8 cellular contexts compared by ENCODE assay signal in genomic region chr1:209672705-209673630, GRCh38. TPM values are rescaled to one million over a fixed set of nuclear protein-coding genes. Genes with fewer than 3 reads are reported as not detected.
DNase-seq lines count a peak whose midpoint lies in the region; ATAC-seq, FAIRE-seq and TF ChIP-seq lines count a peak whose summit lies in the region.

No MANE protein-coding gene starts in this region.

- in situ Hi-C loops in HepG2 (cut with HindIII; ENCODE audit: extremely low pct_ligation_motif_present, low pct_unique_long_range_greater_than_20kb): no loop called here

- peaks cover 31% of the 10 kb centered on the region for H3K4me1 ChIP-seq in HepG2 (ENCODE audit: insufficient read depth, low read length)
- peaks cover 10 to 17% of the 10 kb centered on the region in 2 donors for H3K4me1 ChIP-seq in small intestine (ENCODE audit: control insufficient read depth in 2 of 2, insufficient read depth in 1 of 2, low read depth in 1 of 2, low read length in 1 of 2)

- H3K27me3 ChIP-seq in HepG2 (ENCODE audit: control insufficient read depth in 1 of 2, insufficient read depth in 2 of 2, low read length in 2 of 2) (peaks cover 9 to 41% of the 10 kb centered on the region in 2 experiments; a peak in 3 of 5 replicates), small intestine (ENCODE audit: control insufficient read depth in 2 of 2, insufficient read depth in 2 of 2, low read length in 2 of 2) (no peaks in the 10 kb centered on the region)

- no peak overlapping the region for H3K27ac ChIP-seq in HepG2 (ENCODE audit: extremely low read length, insufficient read depth, low read length)
- peak overlapping the region in 1 of 2 donors; percentile 51 for H3K27ac ChIP-seq in small intestine (ENCODE audit: low read depth in 1 of 2, low read length in 1 of 2)

- FAIRE-seq in HepG2 (lab: Jason Lieb, UNC): no peak
- FAIRE-seq in small intestine (lab: Jason Lieb, UNC): no peak

- TF ChIP-seq POLR2A in HepG2 (IDR thresholded peaks at IDR 0.05; ENCODE audit: insufficient read depth in 1 of 2, low read depth in 2 of 2, low read length in 2 of 2): no peak

- H3K27ac Mint-ChIP-seq in activated naive CD4-positive, alpha-beta T cell treated with anti-CD3 and anti-CD28 coated beads for 36 hours: peak overlapping the region; percentile 92

- peak; percentile 80 for DNase-seq in activated naive CD4-positive, alpha-beta T cell treated with anti-CD3 and anti-CD28 coated beads for 36 hours
- DNase-seq in activated naive CD4-positive, alpha-beta T cell (lab: John Stamatoyannopoulos, UW): no peak
- DNase-seq in RPMI8226 (peak; percentile 83), HepG2 (ENCODE audit: low spot score) (no peak), retina (no peak), NCI-H2107 treated with DMSO at 0.1 percent for 48 hours (lab: John Stamatoyannopoulos, UW; ENCODE audit: unreplicated experiment) (no peak), small intestine (no peak)

- no peaks in the 10 kb centered on the region for H3K79me2 ChIP-seq in HepG2 (ENCODE audit: insufficient read depth, low read length)

- CTCF ChIA-PET in activated naive CD4-positive, alpha-beta T cell treated with anti-CD3 and anti-CD28 coated beads for 36 hours (lab: Charles Lee): interaction anchor here (0.6 to 3.1 kb wide), 12 partner anchors 9 to 104 kb away, joined by 3 to 10 read pairs (median 3); no protein-coding TSS in a partner anchor
- CTCF ChIA-PET in HepG2 (lab: Yijun Ruan, JAX; ENCODE audit: low intra/inter-chr PET ratio, low total read pairs): no interaction called here

- WGBS in HepG2 (ENCODE audit: low lambda C conversion rate): 46% methylated on average over 5 of the region's 5 CpGs
- 37 to 47% (median 40%) methylated on average over 5 of the region's 5 CpGs for WGBS in small intestine, 3 donors

- H3K4me2 ChIP-seq in HepG2 (ENCODE audit: low read depth, low read length): no peak overlapping the region

- H3K4me3 ChIP-seq in HepG2 (replicated peaks in 1 of 3; ENCODE audit: insufficient read depth in 1 of 3, low read depth in 2 of 3, low read length in 3 of 3): no peak overlapping the region
- no peak overlapping the region for H3K4me3 ChIP-seq in small intestine (ENCODE audit: low read depth in 1 of 2, low read length in 2 of 2)

- intact Hi-C loops in activated naive CD4-positive, alpha-beta T cell treated with anti-CD3 and anti-CD28 coated beads for 36 hours (cut with micrococcal nuclease): loop anchor here (1.0 to 5.0 kb wide), 10 partner anchors 13 to 791 kb away; no protein-coding TSS in a partner anchor
- intact Hi-C loops in HepG2 (cut with micrococcal nuclease; ENCODE audit: unreplicated experiment): no loop called here

- no TSS peak for BruUV-seq in HepG2 (replicated peaks; lab: Mats Ljungman, UMichigan)

- no peak overlapping the region for H2AFZ ChIP-seq in HepG2 (ENCODE audit: low read length)

- TF ChIP-seq EP300 in HepG2 (IDR thresholded peaks at IDR 0.05; ENCODE audit: low read depth in 2 of 2, low read length in 2 of 2): no peak
- no peak for TF ChIP-seq EP300 in HepG2 (CRISPR knock-in tag; IDR thresholded peaks at IDR 0.05; ENCODE audit: borderline replicate concordance)

- peak; percentile 91 for ATAC-seq in HG02798 (IDR thresholded peaks at IDR 0.05; ENCODE audit: poor library complexity, unreplicated experiment)
- ATAC-seq in HepG2: no peak

- H3K36me3 ChIP-seq in HepG2 (replicated peaks in 1 of 2; ENCODE audit: control insufficient read depth in 1 of 2, insufficient read depth in 2 of 2, low read length in 2 of 2) (no peaks in the 10 kb centered on the region), small intestine (ENCODE audit: control insufficient read depth in 2 of 2, insufficient read depth in 2 of 2, low read length in 2 of 2) (no peaks in the 10 kb centered on the region)

- H3K9me3 ChIP-seq in HepG2 (ENCODE audit: low read length): no peaks in the 10 kb centered on the region
- no peaks in the 10 kb centered on the region for H3K9me3 ChIP-seq in small intestine (ENCODE audit: control insufficient read depth, low read depth)

- H3K9ac ChIP-seq in HepG2 (ENCODE audit: insufficient read depth, low read depth, low read length): no peak overlapping the region

- H3K4me1 Mint-ChIP-seq in activated naive CD4-positive, alpha-beta T cell treated with anti-CD3 and anti-CD28 coated beads for 36 hours (ENCODE audit: low read depth): peaks cover 52% of the 10 kb centered on the region

- peak overlapping the region; percentile 87 for H3K4me3 Mint-ChIP-seq in activated naive CD4-positive, alpha-beta T cell treated with anti-CD3 and anti-CD28 coated beads for 36 hours

- no peaks in the 10 kb centered on the region for H3K9me3 Mint-ChIP-seq in activated naive CD4-positive, alpha-beta T cell treated with anti-CD3 and anti-CD28 coated beads for 36 hours

- POLR2A ChIA-PET in HepG2 (lab: Yijun Ruan, JAX): no interaction called here

- H3K36me3 Mint-ChIP-seq in activated naive CD4-positive, alpha-beta T cell treated with anti-CD3 and anti-CD28 coated beads for 36 hours (ENCODE audit: low read depth): peaks cover 42% of the 10 kb centered on the region

- H3K27me3 Mint-ChIP-seq in activated naive CD4-positive, alpha-beta T cell treated with anti-CD3 and anti-CD28 coated beads for 36 hours (ENCODE audit: low read depth): peaks cover 18% of the 10 kb centered on the region

- no peak for TF ChIP-seq RAD21 in HepG2 (CRISPR knock-in tag; IDR thresholded peaks at IDR 0.05)

- no peaks in the 10 kb centered on the region for H4K20me1 ChIP-seq in HepG2 (ENCODE audit: insufficient read depth, low read length)

- TF ChIP-seq CTCF in HepG2 (CRISPR knock-in tag; IDR thresholded peaks at IDR 0.05): no peak

RNA-seq across cellular contexts. Expression of gene G0S2, which starts 2.2 kb away (rescaled TPM):
- total RNA-seq in activated naive CD4-positive, alpha-beta T cell treated with anti-CD3 and anti-CD28 coated beads for 36 hours: 100 to 1,000 TPM; 138 to 139 TPM
- total RNA-seq in HepG2 (2016; rRNA removed; fragmentation: Illumina TruSeq; extraction: Trizol): not detected in 2 replicates
- total RNA-seq in HepG2 (2016; cell fraction: cytosol; rRNA removed; fragmentation: Illumina TruSeq; extraction: Trizol; ENCODE audit: low read depth): not detected in 2 replicates
- not detected in 2 replicates for total RNA-seq in HepG2 (2016; cell fraction: insoluble cytoplasmic fraction; rRNA removed; fragmentation: Illumina TruSeq; extraction: Trizol)
- total RNA-seq in HepG2 (2016; cell fraction: membrane; rRNA removed; fragmentation: Illumina TruSeq; extraction: Trizol): not detected in 2 replicates
- not detected in 2 replicates for total RNA-seq in HepG2 (2016; cell fraction: nucleus; rRNA removed; fragmentation: Illumina TruSeq; extraction: Trizol)
- polyA plus RNA-seq in HepG2 (2011; rRNA removed) (not detected in 2 replicates), small intestine (100 to 1,000 TPM in 1 of 3 donors, 10 to 100 TPM in 1, 1 to 10 TPM in 1; 6.9 to 141 (median 11.1) TPM)
- 0.08 and 0.28 TPM in 2 replicates for polyA plus RNA-seq in HepG2 (2011; cell fraction: cytosol; rRNA removed)
- not detected in 2 replicates for polyA plus RNA-seq in HepG2 (2011; cell fraction: nucleus; rRNA removed)
- 0.23 TPM in 1 of 2 replicates, not detected in the other for polyA plus RNA-seq in HepG2 (2012)
- polyA plus RNA-seq in HepG2 (2016; cell fraction: cytosol; fragmentation: Illumina TruSeq; extraction: Trizol; ENCODE audit: low read depth): not detected in 2 replicates
- polyA plus RNA-seq in HepG2 (2016; cell fraction: insoluble cytoplasmic fraction; fragmentation: Illumina TruSeq; extraction: Trizol; ENCODE audit: low read depth): not detected in 2 replicates
- not detected in 2 replicates for polyA plus RNA-seq in HepG2 (2016; cell fraction: membrane; fragmentation: Illumina TruSeq; extraction: Trizol; ENCODE audit: low read depth)
- not detected in 2 replicates for polyA plus RNA-seq in HepG2 (2016; cell fraction: nucleus; fragmentation: Illumina TruSeq; extraction: Trizol; ENCODE audit: insufficient read depth, low read depth)
- polyA minus RNA-seq in HepG2 (2011; rRNA and poly(A)+ RNA removed; ENCODE audit: low replicate concordance): not detected in 2 replicates
- not detected in 2 replicates for polyA minus RNA-seq in HepG2 (2011; cell fraction: cytosol; rRNA and poly(A)+ RNA removed)
- not detected in 2 replicates for polyA minus RNA-seq in HepG2 (2011; cell fraction: nucleus; rRNA and poly(A)+ RNA removed)

RNA-seq across cellular contexts. Expression of gene LAMB3, which starts 20.7 kb away (rescaled TPM):
- 10 to 100 TPM; 11.8 to 13.0 TPM for total RNA-seq in activated naive CD4-positive, alpha-beta T cell treated with anti-CD3 and anti-CD28 coated beads for 36 hours
- total RNA-seq in HepG2 (2016; rRNA removed; fragmentation: Illumina TruSeq; extraction: Trizol): 0.10 and 0.24 TPM in 2 replicates
- not detected in 2 replicates for total RNA-seq in HepG2 (2016; cell fraction: cytosol; rRNA removed; fragmentation: Illumina TruSeq; extraction: Trizol; ENCODE audit: low read depth)
- total RNA-seq in HepG2 (2016; cell fraction: insoluble cytoplasmic fraction; rRNA removed; fragmentation: Illumina TruSeq; extraction: Trizol): 0.13 TPM in 1 of 2 replicates, not detected in the other
- total RNA-seq in HepG2 (2016; cell fraction: membrane; rRNA removed; fragmentation: Illumina TruSeq; extraction: Trizol): not detected in 2 replicates
- 0.13 TPM in 1 of 2 replicates, not detected in the other for total RNA-seq in HepG2 (2016; cell fraction: nucleus; rRNA removed; fragmentation: Illumina TruSeq; extraction: Trizol)
- polyA plus RNA-seq in HepG2 (2011; rRNA removed) (0.18 TPM in 2 replicates), small intestine (10 to 100 TPM; 33.8 to 62.7 (median 36.5) TPM)
- 0.07 and 0.22 TPM in 2 replicates for polyA plus RNA-seq in HepG2 (2011; cell fraction: cytosol; rRNA removed)
- 0.13 and 0.55 TPM in 2 replicates for polyA plus RNA-seq in HepG2 (2011; cell fraction: nucleus; rRNA removed)
- polyA plus RNA-seq in HepG2 (2012): 0.12 TPM in 1 of 2 replicates, not detected in the other
- polyA plus RNA-seq in HepG2 (2016; cell fraction: cytosol; fragmentation: Illumina TruSeq; extraction: Trizol; ENCODE audit: low read depth): not detected in 2 replicates
- polyA plus RNA-seq in HepG2 (2016; cell fraction: insoluble cytoplasmic fraction; fragmentation: Illumina TruSeq; extraction: Trizol; ENCODE audit: low read depth): 0.33 TPM in 1 of 2 replicates, not detected in the other
- polyA plus RNA-seq in HepG2 (2016; cell fraction: membrane; fragmentation: Illumina TruSeq; extraction: Trizol; ENCODE audit: low read depth): not detected in 2 replicates
- polyA plus RNA-seq in HepG2 (2016; cell fraction: nucleus; fragmentation: Illumina TruSeq; extraction: Trizol; ENCODE audit: insufficient read depth, low read depth): 0.25 and 0.37 TPM in 2 replicates
- polyA minus RNA-seq in HepG2 (2011; rRNA and poly(A)+ RNA removed; ENCODE audit: low replicate concordance): 0.10 and 113 TPM in 2 replicates
- 0.69 and 1.1 TPM in 2 replicates for polyA minus RNA-seq in HepG2 (2011; cell fraction: cytosol; rRNA and poly(A)+ RNA removed)
- 0.37 and 0.39 TPM in 2 replicates for polyA minus RNA-seq in HepG2 (2011; cell fraction: nucleus; rRNA and poly(A)+ RNA removed)

RNA-seq across cellular contexts. Expression of gene HSD11B1, which starts 31.7 kb away (rescaled TPM):
- total RNA-seq in activated naive CD4-positive, alpha-beta T cell treated with anti-CD3 and anti-CD28 coated beads for 36 hours: 1 to 10 TPM; 6.7 to 8.0 TPM
- total RNA-seq in HepG2 (2016; rRNA removed; fragmentation: Illumina TruSeq; extraction: Trizol): not detected in 2 replicates
- total RNA-seq in HepG2 (2016; cell fraction: cytosol; rRNA removed; fragmentation: Illumina TruSeq; extraction: Trizol; ENCODE audit: low read depth): not detected in 2 replicates
- total RNA-seq in HepG2 (2016; cell fraction: insoluble cytoplasmic fraction; rRNA removed; fragmentation: Illumina TruSeq; extraction: Trizol): not detected in 2 replicates
- total RNA-seq in HepG2 (2016; cell fraction: membrane; rRNA removed; fragmentation: Illumina TruSeq; extraction: Trizol): not detected in 2 replicates
- total RNA-seq in HepG2 (2016; cell fraction: nucleus; rRNA removed; fragmentation: Illumina TruSeq; extraction: Trizol): not detected in 2 replicates
- polyA plus RNA-seq in HepG2 (2011; rRNA removed) (not detected in 2 replicates), small intestine (1 to 10 TPM in 2 of 3 donors, not detected in 1; 1.6 to 3.8 TPM)
- not detected in 2 replicates for polyA plus RNA-seq in HepG2 (2011; cell fraction: cytosol; rRNA removed)
- not detected in 2 replicates for polyA plus RNA-seq in HepG2 (2011; cell fraction: nucleus; rRNA removed)
- polyA plus RNA-seq in HepG2 (2012): not detected in 2 replicates
- polyA plus RNA-seq in HepG2 (2016; cell fraction: cytosol; fragmentation: Illumina TruSeq; extraction: Trizol; ENCODE audit: low read depth): not detected in 2 replicates
- not detected in 2 replicates for polyA plus RNA-seq in HepG2 (2016; cell fraction: insoluble cytoplasmic fraction; fragmentation: Illumina TruSeq; extraction: Trizol; ENCODE audit: low read depth)
- polyA plus RNA-seq in HepG2 (2016; cell fraction: membrane; fragmentation: Illumina TruSeq; extraction: Trizol; ENCODE audit: low read depth): not detected in 2 replicates
- polyA plus RNA-seq in HepG2 (2016; cell fraction: nucleus; fragmentation: Illumina TruSeq; extraction: Trizol; ENCODE audit: insufficient read depth, low read depth): not detected in 2 replicates
- not detected in 2 replicates for polyA minus RNA-seq in HepG2 (2011; rRNA and poly(A)+ RNA removed; ENCODE audit: low replicate concordance)
- not detected in 2 replicates for polyA minus RNA-seq in HepG2 (2011; cell fraction: cytosol; rRNA and poly(A)+ RNA removed)
- not detected in 2 replicates for polyA minus RNA-seq in HepG2 (2011; cell fraction: nucleus; rRNA and poly(A)+ RNA removed)

Comparison
In these comparisons a context has a peak if more than half of its experiments do, and no peak if none do; other contexts are left out.
1. DNase-seq: peak in activated naive CD4-positive, alpha-beta T cell treated with anti-CD3 and anti-CD28 coated beads for 36 hours (single experiment) and RPMI8226 (single experiment); none in activated naive CD4-positive, alpha-beta T cell (0 of 4), HepG2 (single experiment), retina (single experiment), NCI-H2107 treated with DMSO at 0.1 percent for 48 hours (single experiment) and small intestine (single experiment).
2. RNA of gene G0S2, which starts 2.2 kb away (total RNA-seq): 138 to 139 TPM in activated naive CD4-positive, alpha-beta T cell treated with anti-CD3 and anti-CD28 coated beads for 36 hours; not detected in HepG2; every median in the first group is over 100 times any median in the second.
3. RNA of gene LAMB3, which starts 20.7 kb away (total RNA-seq): 11.8 to 13.0 TPM in activated naive CD4-positive, alpha-beta T cell treated with anti-CD3 and anti-CD28 coated beads for 36 hours; 0.10 to 0.24 TPM in HepG2; every median in the first group is over 10 times any median in the second.